11 cellular contexts compared by ENCODE assay signal in genomic region chr4:184386271-184386781, GRCh38.
A peak's percentile ranks its signal among the peaks of the same experiment; 100 is the strongest.
DNase-seq lines count a peak whose midpoint lies in the region; ATAC-seq and TF ChIP-seq lines count a peak whose summit lies in the region.
"Had no signal": no experiment of that assay in that cellular context is flagged by ENCODE, and none has a peak within 500 bp of the region (broad histone marks: within the 10 kb centered on the region; RNA-seq: fewer than 3 reads in every experiment).

No MANE protein-coding gene starts in this region.

- intact Hi-C loops in left ventricle myocardium inferior (cut with micrococcal nuclease) (no loop called here), gastrocnemius medialis (cut with DNase I; ENCODE audit: low total_unique reads) (loop anchor here (5.0 kb wide), 1 partner anchor 151 kb away; no protein-coding TSS in a partner anchor)

- H3K27ac Mint-ChIP-seq in T-cell: peak overlapping the region; percentile 46 to 73

- POLR2A ChIA-PET in T-cell (lab: Charles Lee): interaction anchor here in 1 of 2 donors (0.6 kb wide), 1 partner anchor 128 kb away, joined by 6 read pairs; no protein-coding TSS in a partner anchor

- CTCF ChIA-PET in T-cell (lab: Charles Lee): no interaction called here

- H3K4me1 ChIP-seq in left ventricle myocardium inferior (peaks cover 97% of the 10 kb centered on the region), gastrocnemius medialis (peaks cover 57 to 61% of the 10 kb centered on the region in 2 donors)

- H3K27me3 ChIP-seq in H7 (ENCODE audit: control insufficient read depth, insufficient read depth, low read length) (no peaks in the 10 kb centered on the region), left ventricle myocardium inferior (ENCODE audit: low read depth) (no peaks in the 10 kb centered on the region), gastrocnemius medialis (no peaks in the 10 kb centered on the region)

- DNase-seq in H7 (peak; percentile 56), T-cell (no peak), left ventricle myocardium inferior (peak; percentile 57), gastrocnemius medialis (peak; percentile 53 to 61), SKM-1 treated with dmso at 0.1 percent for 144 hours (lab: John Stamatoyannopoulos, UW; ENCODE audit: unreplicated experiment) (no peak)
- DNase-seq in stimulated activated CD8-positive, alpha-beta memory T cell treated with anti-CD3 and anti-CD28 coated beads, Interleukin-4, amount 100 ng/mL, for 48 hours: no peak
- DNase-seq: activated CD4-positive, CD25-positive, alpha-beta regulatory T cell treated with anti-CD3 and anti-CD28 coated beads, Interleukin-2, amount 50 U/mL, for 72 hours; NCI-H2029 treated with DMSO at 0.1 percent for 48 hours; trophoblast cell had no signal

- H3K4me3 Mint-ChIP-seq in T-cell: no peak overlapping the region

- no peak overlapping the region for H3K4me3 ChIP-seq in H7 (ENCODE audit: insufficient read depth, low read depth, low read length)
- H3K4me3 ChIP-seq in left ventricle myocardium inferior: peak overlapping the region; percentile 35
- H3K4me3 ChIP-seq in gastrocnemius medialis: peak overlapping the region in 2 of 4 donors; percentile 6 to 8

- peaks cover 56 to 66% (median 61%) of the 10 kb centered on the region in 3 donors for H3K4me1 Mint-ChIP-seq in T-cell

- peaks cover 58% of the 10 kb centered on the region for H3K36me3 Mint-ChIP-seq in T-cell

- ATAC-seq in T-cell (replicated peaks in 1 of 4): peak in 1 of 4 experiments; percentile 26
- peak; percentile 64 to 68 for ATAC-seq in gastrocnemius medialis
- ATAC-seq in GM21367 (IDR thresholded peaks at IDR 0.05; ENCODE audit: unreplicated experiment): no peak
- ATAC-seq in HG02870 (IDR thresholded peaks at IDR 0.05; ENCODE audit: unreplicated experiment): no peak

- H3K9me3 Mint-ChIP-seq in T-cell: no peaks in the 10 kb centered on the region

- TF ChIP-seq POLR2A in gastrocnemius medialis (IDR thresholded peaks at IDR 0.05): no peak

- peak overlapping the region; percentile 93 for H3K27ac ChIP-seq in left ventricle myocardium inferior (replicated peaks)
- H3K27ac ChIP-seq in gastrocnemius medialis: peak overlapping the region; percentile 78 to 89 (median 83)

- peaks cover 5% of the 10 kb centered on the region for H3K36me3 ChIP-seq in H7 (replicated peaks; ENCODE audit: control insufficient read depth, insufficient read depth, low read length)
- H3K36me3 ChIP-seq in left ventricle myocardium inferior: peaks cover 45% of the 10 kb centered on the region
- peaks cover 0 to 33% of the 10 kb centered on the region in 2 donors for H3K36me3 ChIP-seq in gastrocnemius medialis

- TF ChIP-seq CTCF in left ventricle myocardium inferior (IDR thresholded peaks at IDR 0.05; ENCODE audit: borderline replicate concordance): no peak
- no peak for TF ChIP-seq CTCF in gastrocnemius medialis (IDR thresholded peaks at IDR 0.05 in 4 of 5, conservative IDR thresholded peaks at IDR 0.05 in 1 of 5)

- H3K9me3 ChIP-seq in left ventricle myocardium inferior (replicated peaks) (no peaks in the 10 kb centered on the region), gastrocnemius medialis (no peaks in the 10 kb centered on the region)

- H3K27me3 Mint-ChIP-seq in T-cell: no peaks in the 10 kb centered on the region

- in situ Hi-C loops in gastrocnemius medialis (cut with MboI; ENCODE audit: low sequenced_read_pairs in 4 of 4): no loop called here

Comparison
In these comparisons a context has a peak if more than half of its experiments do, and no peak if none do; other contexts are left out.
1. DNase-seq: peak in H7 (single experiment), left ventricle myocardium inferior (single experiment) and gastrocnemius medialis (2 of 2); none in T-cell (0 of 34), stimulated activated CD8-positive, alpha-beta memory T cell treated with anti-CD3 and anti-CD28 coated beads, Interleukin-4, amount 100 ng/mL, for 48 hours (single experiment) and SKM-1 treated with dmso at 0.1 percent for 144 hours (single experiment).
2. ATAC-seq: peak in gastrocnemius medialis (2 of 2); none in GM21367 (single experiment) and HG02870 (single experiment).